Comparison of ENCODE assay signal across 8 cellular contexts in genomic region chr22:42856179-42856864, GRCh38. TPM values are rescaled to one million over a fixed set of nuclear protein-coding genes. Genes with fewer than 3 reads are reported as not detected.
DNase-seq lines count a peak whose midpoint lies in the region; ATAC-seq and TF ChIP-seq lines count a peak whose summit lies in the region.

No MANE protein-coding gene starts in this region.

- WGBS in mesendoderm (ENCODE audit: extremely low coverage, insufficient coverage, low lambda C conversion rate) = no CpG with 5 or more reads among the region's 44 CpGs

- no peak overlapping the region for H4K5ac ChIP-seq in mesendoderm (ENCODE audit: low read length)

- H3K4me3 ChIP-seq in AG09309 (ENCODE audit: control insufficient read depth, low read depth, low read length) (peak overlapping the region; percentile 78), HUES6 (ENCODE audit: low read depth, low read length) (peak overlapping the region; percentile 90), mesendoderm (ENCODE audit: low read length) (peak overlapping the region; percentile 50)

- H3K4me1 Mint-ChIP-seq in dendritic cell treated with granulocyte-macrophage colony-stimulating factor and Interleukin-4, amounts not matched to agents 40 ng/mL and 50 ng/mL, for 4 days (ENCODE audit: low read depth) = peaks cover 29% of the 10 kb centered on the region

- peak overlapping the region; percentile 72 for H3K18ac ChIP-seq in mesendoderm (ENCODE audit: low read length)

- peak overlapping the region; percentile 92 for H3K4me3 Mint-ChIP-seq in dendritic cell treated with granulocyte-macrophage colony-stimulating factor and Interleukin-4, amounts not matched to agents 40 ng/mL and 50 ng/mL, for 4 days

- H3K23ac ChIP-seq in mesendoderm (ENCODE audit: low read length) = no peak overlapping the region

- H3K4ac ChIP-seq in mesendoderm (ENCODE audit: low read depth, low read length) = no peak overlapping the region

- H3K4me1 ChIP-seq in HUES6 (ENCODE audit: control insufficient read depth, insufficient read depth, low read length) (no peaks in the 10 kb centered on the region), mesendoderm (ENCODE audit: control insufficient read depth, low read depth, low read length) (no peaks in the 10 kb centered on the region)

- peak overlapping the region; percentile 37 for H3K4me2 ChIP-seq in mesendoderm (ENCODE audit: low read length)

- peaks cover 1% of the 10 kb centered on the region for H3K79me1 ChIP-seq in mesendoderm (ENCODE audit: low read length)

- peak overlapping the region; percentile 83 for H3K9ac ChIP-seq in HUES6 (ENCODE audit: low read length)
- H3K9ac ChIP-seq in mesendoderm (ENCODE audit: low read length) = peak overlapping the region; percentile 63

- peak overlapping the region; percentile 60; the same call in 1 of the 2 replicates for H3K27ac ChIP-seq in HUES6 (ENCODE audit: low read depth, low read length)
- no peak overlapping the region for H3K27ac ChIP-seq in mesendoderm (ENCODE audit: low read depth, low read length)

- peak; percentile 19 for ATAC-seq in GM19395 (IDR thresholded peaks at IDR 0.05; ENCODE audit: unreplicated experiment)

- no peak overlapping the region for H2BK120ac ChIP-seq in mesendoderm (ENCODE audit: low read depth, low read length)

- no peak overlapping the region for H2BK5ac ChIP-seq in mesendoderm (ENCODE audit: low read length)

- DNase-seq in AG09309 (ENCODE audit: low read depth) = no peak
- peak; percentile 44 for DNase-seq in activated CD4-positive, alpha-beta T cell treated with anti-CD3 and anti-CD28 coated beads for 1 hour
- peak; percentile 41 for DNase-seq in mesendoderm
- peak; percentile 13 to 38 for DNase-seq in stimulated activated CD8-positive, alpha-beta memory T cell treated with anti-CD3 and anti-CD28 coated beads, Interleukin-2, amount 100 ng/mL, for 1 hour (ENCODE audit: low read depth in 2 of 2)
- no peak for DNase-seq in mesenteric fat pad (ENCODE audit: low spot score)

- TF ChIP-seq CTCF in AG09309 (IDR thresholded peaks at IDR 0.05; ENCODE audit: control insufficient read depth, insufficient read depth, low read depth, low read length, missing control alignments) = no peak

- peaks cover 3% of the 10 kb centered on the region; the same call in 1 of the 2 replicates for H3K9me3 ChIP-seq in HUES6 (ENCODE audit: control insufficient read depth, insufficient read depth, low read depth, low read length)

- peak overlapping the region; percentile 97 for H3K27ac Mint-ChIP-seq in dendritic cell treated with granulocyte-macrophage colony-stimulating factor and Interleukin-4, amounts not matched to agents 40 ng/mL and 50 ng/mL, for 4 days

- H3K36me3 Mint-ChIP-seq in dendritic cell treated with granulocyte-macrophage colony-stimulating factor and Interleukin-4, amounts not matched to agents 40 ng/mL and 50 ng/mL, for 4 days (ENCODE audit: low read depth) = peaks cover 7% of the 10 kb centered on the region

- no peaks in the 10 kb centered on the region for H3K79me2 ChIP-seq in mesendoderm (ENCODE audit: control insufficient read depth, insufficient read depth, low read length)

- no peak overlapping the region for H2AK5ac ChIP-seq in mesendoderm (ENCODE audit: low read length)

- peak overlapping the region; percentile 71 for H3K56ac ChIP-seq in mesendoderm (ENCODE audit: low read length)

- no peaks in the 10 kb centered on the region for H3K9me3 Mint-ChIP-seq in dendritic cell treated with granulocyte-macrophage colony-stimulating factor and Interleukin-4, amounts not matched to agents 40 ng/mL and 50 ng/mL, for 4 days

- H3K27me3 ChIP-seq in HUES6 (ENCODE audit: control insufficient read depth, insufficient read depth, low read length) (peaks cover 15% of the 10 kb centered on the region), mesendoderm (ENCODE audit: insufficient read depth, low read length, poor library complexity) (no peaks in the 10 kb centered on the region)

- H3K27me3 Mint-ChIP-seq in dendritic cell treated with granulocyte-macrophage colony-stimulating factor and Interleukin-4, amounts not matched to agents 40 ng/mL and 50 ng/mL, for 4 days = no peaks in the 10 kb centered on the region

- no peak overlapping the region for H2BK15ac ChIP-seq in mesendoderm (replicated peaks; ENCODE audit: low read depth)

- H3K36me3 ChIP-seq in HUES6 (ENCODE audit: control insufficient read depth, insufficient read depth, low read length) (no peaks in the 10 kb centered on the region), mesendoderm (ENCODE audit: control insufficient read depth, insufficient read depth, low read length) (no peaks in the 10 kb centered on the region)

- intact Hi-C loops in dendritic cell treated with granulocyte-macrophage colony-stimulating factor and Interleukin-4, amounts not matched to agents 40 ng/mL and 50 ng/mL, for 4 days (cut with micrococcal nuclease) = no loop called here

- H4K8ac ChIP-seq in mesendoderm (ENCODE audit: low read depth, low read length) = no peak overlapping the region

RNA-seq across cellular contexts. Expression of gene ARFGAP3, which starts 0.8 kb away (rescaled TPM):
- 8.0 TPM for polyA plus RNA-seq in mesendoderm (2013, experiment 1 of 2)
- 8.5 TPM for polyA plus RNA-seq in mesendoderm (2013, experiment 2 of 2)
- 57.3 TPM for total RNA-seq in mesenteric fat pad

Comparison
In these comparisons a context has a peak if more than half of its experiments do, and no peak if none do; other contexts are left out.
1. DNase-seq: peak in activated CD4-positive, alpha-beta T cell treated with anti-CD3 and anti-CD28 coated beads for 1 hour (single experiment), mesendoderm (single experiment) and stimulated activated CD8-positive, alpha-beta memory T cell treated with anti-CD3 and anti-CD28 coated beads, Interleukin-2, amount 100 ng/mL, for 1 hour (2 of 2); none in AG09309 (single experiment) and mesenteric fat pad (single experiment).
2. Peak in every context shown above with its lines, with median percentiles within 50 percentile points of each other: H3K4me3 ChIP-seq.